28 cellular contexts compared by ENCODE assay signal in genomic region chr2:231213931-231214642, GRCh38. TPM values are rescaled to one million over a fixed set of nuclear protein-coding genes. Genes with fewer than 3 reads are reported as not detected.
DNase-seq lines count a peak whose midpoint lies in the region; ATAC-seq, FAIRE-seq and TF ChIP-seq lines count a peak whose summit lies in the region.
"Had no signal": no experiment of that assay in that cellular context is flagged by ENCODE, and none has a peak within 500 bp of the region (broad histone marks: within the 10 kb centered on the region; RNA-seq: fewer than 3 reads in every experiment).

No MANE protein-coding gene starts in this region.

- H3K9me3 ChIP-seq in mesenchymal stem cell (ENCODE audit: control insufficient read depth, low read length) (no peaks in the 10 kb centered on the region), upper lobe of right lung (no peaks in the 10 kb centered on the region)
- H3K9me3 ChIP-seq: A549, Caco-2, SJCRH30 had no signal

- H4K8ac ChIP-seq in mesenchymal stem cell (ENCODE audit: low read length): no peak overlapping the region

- WGBS in mesenchymal stem cell: 100% methylated on average over 6 of the region's 6 CpGs

- no peak for ATAC-seq in upper lobe of right lung
- ATAC-seq: A549; CD8-positive, alpha-beta T cell; GM12878; K562; Right ventricle myocardium inferior; SK-N-SH treated with all-trans-retinoic acid at 6 μM for 48 hours had no signal

- FAIRE-seq in RCC 7860 (lab: Jason Lieb, UNC): no peak
- FAIRE-seq: A549, GM12878, K562 had no signal

- H3K4me3 ChIP-seq in dorsolateral prefrontal cortex (no peak overlapping the region), mesenchymal stem cell (ENCODE audit: insufficient read depth in 1 of 2, low read depth in 1 of 2, low read length in 2 of 2) (no peak overlapping the region), upper lobe of right lung (no peak overlapping the region)
- H3K4me3 ChIP-seq: A549, GM12878, K562, SJCRH30 had no signal

- TF ChIP-seq CTCF in dorsolateral prefrontal cortex (IDR thresholded peaks at IDR 0.05 in 54 of 56, conservative IDR thresholded peaks at IDR 0.05 in 2 of 56; ENCODE audit: low read depth in 1 of 56, partially characterized antibody in 56 of 56) (no peak), upper lobe of right lung (IDR thresholded peaks at IDR 0.05) (no peak)

- H3K27me3 ChIP-seq in dorsolateral prefrontal cortex (no peaks in the 10 kb centered on the region), mesenchymal stem cell (ENCODE audit: control insufficient read depth in 1 of 2, insufficient read depth in 1 of 2, low read length in 2 of 2) (no peaks in the 10 kb centered on the region), upper lobe of right lung (no peaks in the 10 kb centered on the region)
- H3K27me3 ChIP-seq: SJCRH30 had no signal

- H3K36me3 ChIP-seq in mesenchymal stem cell (ENCODE audit: control insufficient read depth in 1 of 2, insufficient read depth in 2 of 2, low read depth in 1 of 2, low read length in 2 of 2) (peaks cover 45 to 95% of the 10 kb centered on the region in 2 experiments), upper lobe of right lung (peaks cover 27% of the 10 kb centered on the region)

- no peak overlapping the region for H3K14ac ChIP-seq in mesenchymal stem cell (ENCODE audit: low read length in 2 of 2)

- no peak overlapping the region for H2AK5ac ChIP-seq in mesenchymal stem cell (ENCODE audit: low read length, severe bottlenecking)

- no peak overlapping the region for H2BK5ac ChIP-seq in mesenchymal stem cell (ENCODE audit: low read depth, low read length, poor library complexity, severe bottlenecking)

- H2BK120ac ChIP-seq in mesenchymal stem cell (ENCODE audit: low read depth, low read length): no peak overlapping the region

- peak overlapping the region in 45 of 59 donors; percentile 3 to 81 (median 54) for H3K27ac ChIP-seq in dorsolateral prefrontal cortex
- no peak overlapping the region for H3K27ac ChIP-seq in mesenchymal stem cell (ENCODE audit: low read length, poor library complexity, severe bottlenecking)
- H3K27ac ChIP-seq in upper lobe of right lung: no peak overlapping the region
- H3K27ac ChIP-seq: A549, C4-2B, SJCRH30 had no signal

- H3K79me1 ChIP-seq in mesenchymal stem cell (replicated peaks; ENCODE audit: low read length, poor library complexity, severe bottlenecking): peaks cover 22% of the 10 kb centered on the region

- H3K4me2 ChIP-seq in mesenchymal stem cell (ENCODE audit: low read length, poor library complexity, severe bottlenecking): no peak overlapping the region
- H3K4me2 ChIP-seq: A549 had no signal

- intact Hi-C loops in dorsolateral prefrontal cortex (cut with DNase I) (no loop called here), upper lobe of right lung (cut with DNase I) (no loop called here)

- H3K4me1 ChIP-seq in mesenchymal stem cell (ENCODE audit: control insufficient read depth, insufficient read depth, low read depth, low read length) (peaks cover 4% of the 10 kb centered on the region), upper lobe of right lung (no peaks in the 10 kb centered on the region)
- H3K4me1 ChIP-seq: A549, Caco-2, SJCRH30 had no signal

- H3K23ac ChIP-seq in mesenchymal stem cell (ENCODE audit: low read length in 2 of 2): no peak overlapping the region

- no peak overlapping the region for H2BK15ac ChIP-seq in mesenchymal stem cell (ENCODE audit: low read depth, poor library complexity, severe bottlenecking)

- H3K18ac ChIP-seq in mesenchymal stem cell (ENCODE audit: low read depth in 1 of 2, low read length in 2 of 2): no peak overlapping the region

- H2AFZ ChIP-seq in mesenchymal stem cell (ENCODE audit: low read depth, low read length): no peak overlapping the region

- no peak overlapping the region for H3K9ac ChIP-seq in mesenchymal stem cell (ENCODE audit: low read length)

- no peak overlapping the region for H3K4ac ChIP-seq in mesenchymal stem cell (ENCODE audit: low read depth in 1 of 2, low read length in 2 of 2)

- H2BK12ac ChIP-seq in mesenchymal stem cell (ENCODE audit: low read length in 2 of 2): no peak overlapping the region

- DNase-seq in RCC 7860 (ENCODE audit: low spot score) (peak; percentile 33), dorsolateral prefrontal cortex (no peak), mesenchymal stem cell (no peak), upper lobe of right lung (peak; percentile 25), epidermal melanocyte (ENCODE audit: insufficient read length, low spot score) (no peak), DMS53 treated with DMSO at 0.1 percent for 48 hours (lab: John Stamatoyannopoulos, UW; ENCODE audit: unreplicated experiment) (no peak)
- DNase-seq in stimulated activated naive CD4-positive, alpha-beta T cell treated with Interleukin-2 at 50 U/mL for 16 hours (lab: John Stamatoyannopoulos, UW): no peak
- DNase-seq: AML-193; Caco-2; CD8-positive, alpha-beta T cell; DMS79; EL; GDM1; H7; MV-4-11; NCI-H1105; NCI-H1436 treated with DMSO at 0.1 percent for 48 hours; NCI-H187 treated with DMSO at 0.1 percent for 48 hours; NCI-H2171 treated with DMSO at 0.1 percent for 48 hours; NCI-H524 treated with DMSO at 0.1 percent for 48 hours; NCI-H774; SJCRH30 had no signal

- peak overlapping the region; percentile 46 for H4K91ac ChIP-seq in mesenchymal stem cell (ENCODE audit: low read length)

RNA-seq across cellular contexts. Expression of gene ARMC9, which starts 15.7 kb away (rescaled TPM):
- 10 to 100 TPM; 18.3 to 77.0 (median 52.4) TPM for total RNA-seq in dorsolateral prefrontal cortex
- 200 TPM for polyA plus RNA-seq in mesenchymal stem cell (2013, experiment 1 of 2)
- 202 TPM for polyA plus RNA-seq in mesenchymal stem cell (2013, experiment 2 of 2)
- total RNA-seq in upper lobe of right lung: 37.1 TPM

Comparison
In these comparisons a context has a peak if more than half of its experiments do, and no peak if none do; other contexts are left out.
1. DNase-seq: peak in RCC 7860 (single experiment) and upper lobe of right lung (single experiment); none in dorsolateral prefrontal cortex (0 of 10), mesenchymal stem cell (single experiment), stimulated activated naive CD4-positive, alpha-beta T cell treated with Interleukin-2 at 50 U/mL for 16 hours (single experiment), epidermal melanocyte (single experiment) and DMS53 treated with DMSO at 0.1 percent for 48 hours (single experiment).
2. H3K27ac ChIP-seq: peak in dorsolateral prefrontal cortex (45 of 59); none in mesenchymal stem cell (single experiment) and upper lobe of right lung (single experiment).